In genomic region chr3:38397320-38397719, GRCh38 we compare ENCODE assay signal across 1 cellular context.
TF ChIP-seq lines count a peak whose summit lies in the region.

No MANE protein-coding gene starts in this region.

TF ChIP-seq in HepG2, 621 proteins besides CTCF, POLR2A, EP300 and RAD21 (continued from another document and continues in another):
- 0 out of 2 replicates have a peak, but pooled peaks have one; percentile 28 for TF ChIP-seq ZNF574 (CRISPR knock-in tag; IDR thresholded peaks at IDR 0.05)
- TF ChIP-seq NAIF1 (CRISPR knock-in tag; IDR thresholded peaks at IDR 0.05; ENCODE audit: borderline replicate concordance) = no peak
- no peak for TF ChIP-seq SPEN (CRISPR knock-in tag; IDR thresholded peaks at IDR 0.05; ENCODE audit: low read depth)
- TF ChIP-seq ZSCAN30 (CRISPR knock-in tag; IDR thresholded peaks at IDR 0.05) = no peak
- TF ChIP-seq E2F5 (CRISPR knock-in tag; conservative IDR thresholded peaks at IDR 0.05) = no peak
- no peak for TF ChIP-seq ZKSCAN8 (CRISPR knock-in tag; IDR thresholded peaks at IDR 0.05; ENCODE audit: borderline replicate concordance)
- no peak for TF ChIP-seq TFDP2 (CRISPR knock-in tag; IDR thresholded peaks at IDR 0.05)
- TF ChIP-seq WIZ (CRISPR knock-in tag; IDR thresholded peaks at IDR 0.05) = peak; percentile 56
- TF ChIP-seq CEBPG (CRISPR knock-in tag; IDR thresholded peaks at IDR 0.05) = no peak
- no peak for TF ChIP-seq ZNF468 (CRISPR knock-in tag; IDR thresholded peaks at IDR 0.05)
- TF ChIP-seq ZNF354B (CRISPR knock-in tag; IDR thresholded peaks at IDR 0.05) = no peak
- no peak for TF ChIP-seq KAT2B (IDR thresholded peaks at IDR 0.05; ENCODE audit: borderline replicate concordance, low read depth, low read length)
- no peak for TF ChIP-seq ZNF414 (CRISPR knock-in tag; IDR thresholded peaks at IDR 0.05)
- TF ChIP-seq MAX (IDR thresholded peaks at IDR 0.05) = peak; percentile 92
- no peak for TF ChIP-seq ZNF709 (CRISPR knock-in tag; IDR thresholded peaks at IDR 0.05)
- TF ChIP-seq ZNF317 (CRISPR knock-in tag; IDR thresholded peaks at IDR 0.05) = no peak
- TF ChIP-seq ZFP41 (CRISPR knock-in tag; IDR thresholded peaks at IDR 0.05; ENCODE audit: borderline replicate concordance) = no peak
- TF ChIP-seq MAFK (conservative IDR thresholded peaks at IDR 0.05 in 1 of 2, IDR thresholded peaks at IDR 0.05 in 1 of 2; ENCODE audit: low read length in 2 of 2) = no peak
- TF ChIP-seq ATF4 (CRISPR knock-in tag; IDR thresholded peaks at IDR 0.05) = no peak
- no peak for TF ChIP-seq GRHL1 (CRISPR knock-in tag; conservative IDR thresholded peaks at IDR 0.05)
- no peak for TF ChIP-seq IRF1 (CRISPR knock-in tag; IDR thresholded peaks at IDR 0.05; ENCODE audit: low read depth)
- no peak for TF ChIP-seq ZNF768 (CRISPR knock-in tag; IDR thresholded peaks at IDR 0.05)
- TF ChIP-seq ZBTB26 (CRISPR knock-in tag; IDR thresholded peaks at IDR 0.05; ENCODE audit: borderline replicate concordance) = 0 out of 2 replicates have a peak, but pooled peaks have one; percentile 30
- TF ChIP-seq GMEB1 (CRISPR knock-in tag; IDR thresholded peaks at IDR 0.05; ENCODE audit: borderline replicate concordance) = no peak
- TF ChIP-seq DMTF1 (CRISPR knock-in tag; IDR thresholded peaks at IDR 0.05) = no peak
- TF ChIP-seq ZNF614 (CRISPR knock-in tag; IDR thresholded peaks at IDR 0.05; ENCODE audit: borderline replicate concordance) = no peak
- TF ChIP-seq FLYWCH1 (CRISPR knock-in tag; IDR thresholded peaks at IDR 0.05) = no peak
- no peak for TF ChIP-seq ZNF382 (CRISPR knock-in tag; IDR thresholded peaks at IDR 0.05; ENCODE audit: borderline replicate concordance)
- TF ChIP-seq ZNF781 (CRISPR knock-in tag; IDR thresholded peaks at IDR 0.05; ENCODE audit: borderline replicate concordance, not compliant biosample characterization) = no peak
- no peak for TF ChIP-seq STAT5B (CRISPR knock-in tag; IDR thresholded peaks at IDR 0.05)
- TF ChIP-seq SP4 (CRISPR knock-in tag; IDR thresholded peaks at IDR 0.05) = no peak
- TF ChIP-seq ZNF501 (CRISPR knock-in tag; IDR thresholded peaks at IDR 0.05) = no peak
- TF ChIP-seq PBX2 (CRISPR knock-in tag; IDR thresholded peaks at IDR 0.05) = no peak
- no peak for TF ChIP-seq CENPT (CRISPR knock-in tag; IDR thresholded peaks at IDR 0.05; ENCODE audit: low read depth)
- TF ChIP-seq ZMAT5 (CRISPR knock-in tag; IDR thresholded peaks at IDR 0.05; ENCODE audit: borderline replicate concordance, low read depth) = no peak
- no peak for TF ChIP-seq ZNF660 (CRISPR knock-in tag; IDR thresholded peaks at IDR 0.05; ENCODE audit: borderline replicate concordance, low read depth)
- TF ChIP-seq RFX5 (IDR thresholded peaks at IDR 0.05; ENCODE audit: low read depth, low read length) = no peak
- TF ChIP-seq SP5 (CRISPR knock-in tag; IDR thresholded peaks at IDR 0.05; ENCODE audit: borderline replicate concordance, low read depth) = no peak
- no peak for TF ChIP-seq ZXDC (CRISPR knock-in tag; IDR thresholded peaks at IDR 0.05)
- TF ChIP-seq MXI1 (IDR thresholded peaks at IDR 0.05; ENCODE audit: borderline replicate concordance, low read depth, low read length) = peak; percentile 71; the same call in 1 of the 3 replicates
